In the genomic region with DNA sequence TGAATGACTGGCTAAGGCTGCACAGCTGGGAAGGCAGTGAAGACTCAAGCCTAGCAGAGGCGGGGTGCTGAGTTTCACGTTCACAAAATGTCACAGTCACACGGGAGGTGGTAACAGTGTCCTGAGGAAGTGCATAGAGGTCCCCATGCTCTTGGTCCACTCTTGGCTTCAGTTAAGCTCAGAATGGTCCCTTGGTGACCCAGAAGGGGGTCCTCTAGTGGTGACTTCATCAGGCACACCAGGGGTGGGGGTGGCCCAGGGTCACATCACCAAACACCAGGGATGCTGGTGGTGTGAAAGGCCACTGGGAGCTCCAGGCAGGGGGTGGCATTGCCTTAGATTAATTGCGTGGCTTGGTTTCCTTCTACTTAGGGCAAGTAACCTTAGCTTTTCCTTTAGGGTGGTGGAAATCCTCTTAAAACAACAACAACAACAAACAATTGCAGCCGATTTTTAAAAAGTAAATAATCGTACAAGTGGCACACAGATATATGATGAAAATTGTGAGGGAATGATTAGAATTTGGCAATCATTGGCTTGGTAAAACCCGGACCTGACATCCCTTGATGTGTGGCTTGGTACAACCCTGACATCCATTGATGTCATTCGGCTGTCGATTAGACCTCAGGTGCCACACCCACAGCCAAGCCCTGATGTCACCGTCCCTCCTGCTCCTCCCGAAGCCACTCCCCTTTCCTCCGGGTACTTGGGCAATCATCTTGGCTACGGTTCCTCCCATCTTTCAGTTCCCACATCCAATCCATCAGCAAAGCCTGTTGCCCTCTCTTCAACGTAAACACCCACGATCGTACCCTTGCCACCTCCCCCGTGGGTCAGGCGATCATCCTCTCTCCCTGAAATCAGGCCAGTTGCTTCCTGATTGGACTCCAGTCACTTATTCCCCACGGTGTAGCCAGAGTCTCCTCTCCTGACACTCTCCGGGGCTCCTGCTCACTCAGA, we compare ENCODE assay signal across 18 cellular contexts. TPM values are rescaled to one million over a fixed set of nuclear protein-coding genes. Genes with fewer than 3 reads are reported as not detected.
DNase-seq lines count a peak whose midpoint lies in the region; ATAC-seq, FAIRE-seq and TF ChIP-seq lines count a peak whose summit lies in the region.
"Had no signal": no experiment of that assay in that cellular context is flagged by ENCODE, and none has a peak within 500 bp of the region (broad histone marks: within the 10 kb centered on the region; RNA-seq: fewer than 3 reads in every experiment).

No MANE protein-coding gene starts in this region.

- no peaks in the 10 kb centered on the region for H3F3A ChIP-seq in GM23338 (replicated peaks; ENCODE audit: low read depth)

- POLR2A ChIA-PET in H1 (lab: Charles Lee; ENCODE audit: partially characterized antibody) = interaction anchor here (0.8 kb wide), 1 partner anchor 10 kb away, joined by 4 read pairs; no protein-coding TSS in a partner anchor

- H2BK20ac ChIP-seq in H1 (ENCODE audit: low read length) = no peak overlapping the region

- TF ChIP-seq CTCF in GM23338 (conservative IDR thresholded peaks at IDR 0.05; ENCODE audit: low read depth in 2 of 2) (peak in 1 of 2 experiments; percentile 20; a peak in 1 of 4 replicates), H1 (IDR thresholded peaks at IDR 0.05; ENCODE audit: control extremely low read depth in 1 of 3, insufficient read depth in 1 of 3, low read depth in 1 of 3, low read length in 3 of 3) (no peak), mucosa of descending colon (IDR thresholded peaks at IDR 0.05) (no peak)

- CTCF ChIA-PET in H1 (lab: Charles Lee; ENCODE audit: partially characterized antibody) = interaction anchor here (0.8 to 1.2 kb wide), 5 partner anchors 8 to 155 kb away, joined by 3 to 4 read pairs (median 3); no protein-coding TSS in a partner anchor

- no peaks in the 10 kb centered on the region for H3K79me1 ChIP-seq in H1 (ENCODE audit: low read depth, low read length)

- no peak overlapping the region for H2BK12ac ChIP-seq in H1 (ENCODE audit: low read depth, low read length)

- H3K14ac ChIP-seq in H1 (ENCODE audit: insufficient read length) = no peak overlapping the region

- H4K8ac ChIP-seq in H1 (ENCODE audit: extremely low read depth, insufficient read depth, low read length) = peak overlapping the region; percentile 38; the same call in 1 of the 2 replicates

- no peak for TF ChIP-seq POLR2A in H1 (IDR thresholded peaks at IDR 0.05; ENCODE audit: control extremely low read depth in 1 of 2, low read depth in 2 of 2, low read length in 2 of 2)

- H3K4me2 ChIP-seq in GM23338 = no peak overlapping the region
- no peak overlapping the region for H3K4me2 ChIP-seq in H1 (ENCODE audit: insufficient read depth in 1 of 2, low read depth in 2 of 2, low read length in 2 of 2)
- H3K4me2 ChIP-seq: hepatocyte had no signal

- H3K23ac ChIP-seq in H1 (ENCODE audit: insufficient read length) = no peak overlapping the region

- no peaks in the 10 kb centered on the region for H3K23me2 ChIP-seq in H1 (ENCODE audit: low read depth, low read length)

- no peak overlapping the region for H4K5ac ChIP-seq in H1 (ENCODE audit: insufficient read length, low read depth, low read length)

- H3K27ac ChIP-seq in GM23338 (ENCODE audit: low read depth) (no peak overlapping the region), H1 (ENCODE audit: low read depth, low read length) (no peak overlapping the region)
- H3K27ac ChIP-seq: hepatocyte, SK-N-MC had no signal

- H2BK15ac ChIP-seq in H1 (ENCODE audit: low read length) = no peak overlapping the region

- H3K79me2 ChIP-seq in GM23338 (replicated peaks; ENCODE audit: insufficient read depth) (no peaks in the 10 kb centered on the region), H1 (ENCODE audit: control insufficient read depth in 1 of 2, insufficient read depth in 2 of 2, low read length in 2 of 2) (no peaks in the 10 kb centered on the region)
- H3K79me2 ChIP-seq: hepatocyte had no signal

- H3K27ac Mint-ChIP-seq in GM23338 = no peak overlapping the region

- peaks cover 5% of the 10 kb centered on the region for H3K27me3 Mint-ChIP-seq in GM23338 (ENCODE audit: insufficient read depth, low read depth, poor library complexity)

- DNase-seq in GM23338 (ENCODE audit: low spot score) = peak; percentile 56
- DNase-seq in NCI-H460 (ENCODE audit: extremely low read depth, low read depth) = peak; percentile 51
- DNase-seq in H1 (ENCODE audit: low read depth in 1 of 2, low spot score in 2 of 2) = no peak
- peak; percentile 40 to 66 (median 43) for DNase-seq in mucosa of descending colon
- DNase-seq in NCI-H1436 treated with DMSO at 0.1 percent for 48 hours (lab: John Stamatoyannopoulos, UW) = no peak
- DNase-seq in activated CD4-positive, CD25-positive, alpha-beta regulatory T cell (lab: John Stamatoyannopoulos, UW) = no peak
- DNase-seq: activated T-cell treated with anti-CD3 and anti-CD28 coated beads, Interleukin-2, amount 50 U/mL, for 48 hours; AML-193; Kasumi-1; NCI-H446 treated with DMSO at 0.1 percent for 48 hours; stimulated activated CD4-positive, alpha-beta T cell treated with anti-CD3 and anti-CD28 coated beads, Interleukin-4, amount 100 ng/mL, for 24 hours; stimulated activated naive CD8-positive, alpha-beta T cell treated with anti-CD3 and anti-CD28 coated beads, Interleukin-15, Interleukin-2, amounts not matched to agents 100 U/mL and 50 U/mL, for 24 hours had no signal

- no peaks in the 10 kb centered on the region; the same call in 2 of the 3 replicates for H3K36me3 Mint-ChIP-seq in GM23338 (ENCODE audit: low read depth)

- TF ChIP-seq RAD21 in H1 (IDR thresholded peaks at IDR 0.05 in 1 of 2, conservative IDR thresholded peaks at IDR 0.05 in 1 of 2; ENCODE audit: low read depth in 2 of 2, low read length in 2 of 2) = no peak

- no peak for TF ChIP-seq EP300 in H1 (IDR thresholded peaks at IDR 0.05; ENCODE audit: borderline replicate concordance in 1 of 2, low read depth in 2 of 2, low read length in 2 of 2)

- no peak overlapping the region for H2BK120ac ChIP-seq in H1 (replicated peaks; ENCODE audit: low read depth, low read length)

- H3K4me1 Mint-ChIP-seq in GM23338 = peaks cover 2% of the 10 kb centered on the region; the same call in 1 of the 3 replicates

- H3K36me3 ChIP-seq in GM23338 (ENCODE audit: insufficient read depth) (no peaks in the 10 kb centered on the region), H1 (ENCODE audit: control insufficient read depth in 2 of 4, insufficient read depth in 4 of 4, low read length in 3 of 4) (no peaks in the 10 kb centered on the region), mucosa of descending colon (ENCODE audit: low read depth) (no peaks in the 10 kb centered on the region)

- no peaks in the 10 kb centered on the region for H4K20me1 ChIP-seq in GM23338 (replicated peaks; ENCODE audit: insufficient read depth)
- H4K20me1 ChIP-seq in H1 (replicated peaks in 1 of 2; ENCODE audit: control insufficient read depth in 1 of 2, insufficient read depth in 2 of 2, low read length in 2 of 2) = peaks cover 0 to 2% of the 10 kb centered on the region in 2 experiments

- H3K27me3 ChIP-seq in GM23338 (ENCODE audit: insufficient read depth) (no peaks in the 10 kb centered on the region), H1 (replicated peaks in 1 of 4; ENCODE audit: control insufficient read depth in 3 of 4, extremely low read depth in 1 of 4, insufficient read depth in 3 of 4, low read length in 3 of 4) (no peaks in the 10 kb centered on the region)
- H3K27me3 ChIP-seq: hepatocyte had no signal

- peak overlapping the region; percentile 25 for H4K91ac ChIP-seq in H1 (replicated peaks; ENCODE audit: insufficient read length, low read length)

- H2BK5ac ChIP-seq in H1 (ENCODE audit: low read depth, low read length) = no peak overlapping the region

- no peak overlapping the region for H3K9ac ChIP-seq in H1 (replicated peaks in 1 of 4; ENCODE audit: extremely low read depth in 1 of 4, low read depth in 3 of 4, low read length in 3 of 4)

- no peak overlapping the region for H3K4ac ChIP-seq in H1 (replicated peaks; ENCODE audit: insufficient read length, low read depth, low read length)

- no peaks in the 10 kb centered on the region for H3K9me2 ChIP-seq in GM23338 (ENCODE audit: insufficient read depth)

- no peaks in the 10 kb centered on the region for H3K9me3 ChIP-seq in H1 (ENCODE audit: insufficient read depth in 2 of 2, low read depth in 1 of 2, low read length in 1 of 2)
- H3K9me3 ChIP-seq in mucosa of descending colon = no peaks in the 10 kb centered on the region

- no peak overlapping the region for H3K56ac ChIP-seq in H1 (replicated peaks; ENCODE audit: insufficient read length, low read depth, low read length)

- H3K4me3 ChIP-seq in GM23338 (no peak overlapping the region), H1 (ENCODE audit: extremely low read depth in 1 of 4, insufficient read depth in 2 of 4, low read depth in 3 of 4, low read length in 4 of 4) (no peak overlapping the region), mucosa of descending colon (no peak overlapping the region)
- H3K4me3 ChIP-seq: hepatocyte, SK-N-MC had no signal

- no peaks in the 10 kb centered on the region for H3K9me3 Mint-ChIP-seq in GM23338

- H3K18ac ChIP-seq in H1 (ENCODE audit: extremely low read depth, low read length) = no peak overlapping the region

- no peak overlapping the region for H3K4me3 Mint-ChIP-seq in GM23338

- ATAC-seq in GM23338 (peak; percentile 74), mucosa of descending colon (peak; percentile 75), HG02571 (IDR thresholded peaks at IDR 0.05; ENCODE audit: unreplicated experiment) (no peak), SK-N-SH treated with all-trans-retinoic acid at 6 μM for 48 hours (no peak)
- ATAC-seq: activated CD4-positive, CD25-positive, alpha-beta regulatory T cell treated with anti-CD3 and anti-CD28 coated beads, Interleukin-2, amount 50 U/mL, for 24 hours; stimulated activated naive CD8-positive, alpha-beta T cell treated with anti-CD3 and anti-CD28 coated beads, Interleukin-15, Interleukin-2, amounts not matched to agents 100 U/mL and 50 U/mL, for 24 hours had no signal

- H3K4me1 ChIP-seq in GM23338 (ENCODE audit: insufficient read depth) (no peaks in the 10 kb centered on the region), H1 (replicated peaks in 1 of 4; ENCODE audit: control insufficient read depth in 3 of 4, insufficient read depth in 4 of 4, low read length in 3 of 4) (0 out of 7 replicates have a peak, but pooled peaks cover 0 to 2% (median 0%) of the 10 kb centered on the region in 4 experiments), mucosa of descending colon (ENCODE audit: low read depth) (peaks cover 3% of the 10 kb centered on the region)

- no peak for FAIRE-seq in H1 (lab: Jason Lieb, UNC)
- FAIRE-seq: endometrium had no signal

- intact Hi-C loops in mucosa of descending colon (cut with DNase I, micrococcal nuclease) = no loop called here

- 85% methylated on average over 20 of the region's 20 CpGs; no CpG with 5 or more reads in 1 of the 2 experiments for WGBS in H1 (ENCODE audit: extremely low coverage in 1 of 2, insufficient coverage in 1 of 2, insufficient read length in 1 of 2, insufficient replicate concordance in 2 of 2, low coverage in 1 of 2, low lambda C conversion rate in 2 of 2, missing lambda C conversion rate in 1 of 2), 2 experiments

- no peak overlapping the region for H2AK5ac ChIP-seq in H1 (ENCODE audit: low read depth, low read length)

- no peak overlapping the region for H2AFZ ChIP-seq in GM23338
- H2AFZ ChIP-seq in H1 (ENCODE audit: low read length) = no peak overlapping the region
- H2AFZ ChIP-seq: hepatocyte had no signal

RNA-seq across cellular contexts. Expression of gene SULF2, which starts 44.8 kb away (rescaled TPM):
- 14.0 and 20.7 TPM in 2 replicates for total RNA-seq in GM23338 (2014; rRNA removed; shearing (Covaris generic))
- polyA plus RNA-seq in GM23338 (2016; fragmentation: Nextera tagmentation; extraction: Ambion mirVana) (9.5 and 10.7 TPM in 2 replicates), H1 (2011; rRNA removed) (15.7 and 29.0 TPM in 2 replicates)
- total RNA-seq in NCI-H460 (2014; rRNA removed; shearing (Covaris generic)) = 3.9 and 4.5 TPM in 2 replicates
- polyA plus RNA-seq in NCI-H460 (2014; cell fraction: nucleus; rRNA removed) = 2.3 and 6.1 TPM in 2 replicates
- total RNA-seq in H1 (2021; fragmentation: NEBNext Ultra II Directional; extraction: Animal tissue kit (Norgen Biotek cat#: 25700)) = 27.1 and 28.2 TPM in 2 replicates
- polyA plus RNA-seq in H1 (2011; cell fraction: cytosol; rRNA removed) = 11.1 TPM
- polyA plus RNA-seq in H1 (2011; cell fraction: nucleus; rRNA removed) = 33.9 TPM
- polyA plus RNA-seq in H1 (2012, experiment 1 of 2) = 23.8 to 30.2 TPM (median 28.1 TPM) in 4 replicates
- 12.7 TPM for polyA plus RNA-seq in H1 (2012, experiment 2 of 2)
- 37.3 TPM for polyA plus RNA-seq in H1 (2013, experiment 1 of 2)
- 40.1 TPM for polyA plus RNA-seq in H1 (2013, experiment 2 of 2)
- 14.7 and 19.0 TPM in 2 replicates for polyA minus RNA-seq in H1 (2011; rRNA and poly(A)+ RNA removed)
- polyA minus RNA-seq in H1 (2011; cell fraction: cytosol; rRNA and poly(A)+ RNA removed) = 18.0 TPM
- polyA minus RNA-seq in H1 (2011; cell fraction: nucleus; rRNA and poly(A)+ RNA removed) = 26.7 TPM
- 100 to 1,000 TPM; 102 to 181 (median 144) TPM for total RNA-seq in mucosa of descending colon

Comparison
In these comparisons a context has a peak if more than half of its experiments do, and no peak if none do; other contexts are left out.
1. ATAC-seq: peak in GM23338 (single experiment) and mucosa of descending colon (single experiment); none in HG02571 (single experiment) and SK-N-SH treated with all-trans-retinoic acid at 6 μM for 48 hours (single experiment).
2. DNase-seq: peak in GM23338 (single experiment), NCI-H460 (single experiment) and mucosa of descending colon (3 of 3); none in H1 (0 of 2), NCI-H1436 treated with DMSO at 0.1 percent for 48 hours (single experiment) and activated CD4-positive, CD25-positive, alpha-beta regulatory T cell (0 of 4).